ENCODE assay signal across 14 cellular contexts in the genomic region with DNA sequence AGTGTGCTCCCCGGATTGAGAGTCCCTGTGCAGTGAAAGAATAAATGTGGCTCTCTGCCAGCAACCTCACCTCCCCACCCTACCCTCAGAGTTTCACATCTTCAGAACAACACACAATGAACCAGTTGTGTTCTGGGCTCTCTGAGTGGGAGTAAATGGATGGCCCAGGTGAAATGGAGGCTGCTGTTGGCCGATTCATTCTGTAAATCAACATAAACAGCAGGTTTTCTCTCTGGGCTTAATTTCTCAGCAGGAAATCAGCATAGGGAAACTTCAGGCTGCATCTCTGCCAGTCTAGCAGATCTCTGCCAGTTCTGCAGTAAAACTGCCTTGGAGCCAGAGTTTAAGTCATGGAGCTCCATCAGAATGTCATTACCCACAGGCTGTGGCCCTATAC. TPM values are rescaled to one million over a fixed set of nuclear protein-coding genes. Genes with fewer than 3 reads are reported as not detected.
A peak's percentile ranks its signal among the peaks of the same experiment; 100 is the strongest.
DNase-seq lines count a peak whose midpoint lies in the region; ATAC-seq, FAIRE-seq and TF ChIP-seq lines count a peak whose summit lies in the region.
"Had no signal": no experiment of that assay in that cellular context is flagged by ENCODE, and none has a peak within 500 bp of the region (broad histone marks: within the 10 kb centered on the region; RNA-seq: fewer than 3 reads in every experiment).

No MANE protein-coding gene starts in this region.

- peaks cover 0 to 5% of the 10 kb centered on the region in 2 donors for H3K4me1 ChIP-seq in small intestine (ENCODE audit: control insufficient read depth in 2 of 2, insufficient read depth in 1 of 2, low read depth in 1 of 2, low read length in 1 of 2)
- H3K4me1 ChIP-seq: sigmoid colon had no signal

- no peak overlapping the region for H3K4me3 ChIP-seq in small intestine (ENCODE audit: low read depth in 1 of 2, low read length in 2 of 2)
- H3K4me3 ChIP-seq: sigmoid colon, SK-N-MC had no signal

- DNase-seq in activated CD4-positive, alpha-beta T cell treated with anti-CD3 and anti-CD28 coated beads for 36 hours: peak; percentile 45
- DNase-seq in activated CD4-positive, alpha-beta T cell treated with anti-CD3 and anti-CD28 coated beads for 48 hours: no peak
- no peak for DNase-seq in RWPE1 (ENCODE audit: low spot score)
- no peak for DNase-seq in central memory CD8-positive, alpha-beta T cell (ENCODE audit: low spot score in 2 of 2)
- DNase-seq in small intestine: no peak
- no peak for DNase-seq in T1000 (lab: John Stamatoyannopoulos, UW)
- DNase-seq in nucleus accumbens (lab: John Stamatoyannopoulos, UW): no peak
- no peak for DNase-seq in epidermal melanocyte (ENCODE audit: insufficient read length, low spot score)
- DNase-seq: activated CD4-positive, CD25-positive, alpha-beta regulatory T cell treated with anti-CD3 and anti-CD28 coated beads, Interleukin-2, amount 50 U/mL, for 72 hours; amygdala; MV-4-11; NCI-H748 treated with DMSO at 0.1 percent for 48 hours; sigmoid colon had no signal

- peak; percentile 23 for ATAC-seq in activated CD4-positive, alpha-beta T cell treated with anti-CD3 and anti-CD28 coated beads for 36 hours
- no peak for ATAC-seq in central memory CD8-positive, alpha-beta T cell (replicated peaks; ENCODE audit: extremely low read depth, poor library complexity, severe bottlenecking)

- FAIRE-seq in small intestine (lab: Jason Lieb, UNC): no peak

- WGBS in small intestine, 3 donors: 27 to 59% (median 33%) methylated on average over 2 of the region's 2 CpGs

- H3K36me3 Mint-ChIP-seq in activated CD4-positive, alpha-beta T cell treated with anti-CD3 and anti-CD28 coated beads for 36 hours (ENCODE audit: low read depth): peaks cover 50% of the 10 kb centered on the region
- H3K36me3 Mint-ChIP-seq in central memory CD8-positive, alpha-beta T cell (ENCODE audit: insufficient read depth): peaks cover 9% of the 10 kb centered on the region

- H3K27me3 ChIP-seq in small intestine (ENCODE audit: control insufficient read depth in 2 of 2, insufficient read depth in 2 of 2, low read length in 2 of 2): no peaks in the 10 kb centered on the region
- H3K27me3 ChIP-seq: sigmoid colon had no signal

- CTCF ChIA-PET in activated CD4-positive, alpha-beta T cell treated with anti-CD3 and anti-CD28 coated beads for 36 hours (lab: Charles Lee): interaction anchor here (0.6 kb wide), 1 partner anchor 24 kb away, joined by 3 read pairs; no protein-coding TSS in a partner anchor
- CTCF ChIA-PET in RWPE1 (lab: Yijun Ruan, JAX): interaction anchor here (0.6 kb wide), 1 partner anchor 54 kb away, joined by 3 read pairs; no protein-coding TSS in a partner anchor

- peaks cover 49% of the 10 kb centered on the region for H3K4me1 Mint-ChIP-seq in activated CD4-positive, alpha-beta T cell treated with anti-CD3 and anti-CD28 coated beads for 36 hours
- no peaks in the 10 kb centered on the region for H3K4me1 Mint-ChIP-seq in central memory CD8-positive, alpha-beta T cell

- H3K27ac ChIP-seq in RWPE1 (peak overlapping the region; percentile 8; the same call in 1 of the 2 replicates), small intestine (ENCODE audit: low read depth in 1 of 2, low read length in 1 of 2) (peak overlapping the region; percentile 17 to 62)
- H3K27ac ChIP-seq: sigmoid colon, SK-N-MC had no signal

- POLR2A ChIA-PET in activated CD4-positive, alpha-beta T cell treated with anti-CD3 and anti-CD28 coated beads for 36 hours (lab: Charles Lee): interaction anchor here (0.6 to 1.8 kb wide), 5 partner anchors 50 to 302 kb away, joined by 3 to 4 read pairs (median 4); no protein-coding TSS in a partner anchor
- POLR2A ChIA-PET in RWPE1 (lab: Yijun Ruan, JAX; ENCODE audit: low non-redundant PET): no interaction called here

- no peaks in the 10 kb centered on the region for H3K9me3 ChIP-seq in small intestine (ENCODE audit: control insufficient read depth, low read depth)
- H3K9me3 ChIP-seq: sigmoid colon had no signal

- no peaks in the 10 kb centered on the region for H3K27me3 Mint-ChIP-seq in activated CD4-positive, alpha-beta T cell treated with anti-CD3 and anti-CD28 coated beads for 36 hours
- no peaks in the 10 kb centered on the region for H3K27me3 Mint-ChIP-seq in central memory CD8-positive, alpha-beta T cell

- TF ChIP-seq CTCF in RWPE1 (conservative IDR thresholded peaks at IDR 0.05; ENCODE audit: low read depth): no peak

- no peaks in the 10 kb centered on the region for H3K36me3 ChIP-seq in small intestine (ENCODE audit: control insufficient read depth in 2 of 2, insufficient read depth in 2 of 2, low read length in 2 of 2)
- H3K36me3 ChIP-seq: sigmoid colon had no signal

- H3K9me3 Mint-ChIP-seq in activated CD4-positive, alpha-beta T cell treated with anti-CD3 and anti-CD28 coated beads for 36 hours (ENCODE audit: low read depth): no peaks in the 10 kb centered on the region
- no peaks in the 10 kb centered on the region for H3K9me3 Mint-ChIP-seq in central memory CD8-positive, alpha-beta T cell

- intact Hi-C loops in activated CD4-positive, alpha-beta T cell treated with anti-CD3 and anti-CD28 coated beads for 36 hours (cut with DNase I, micrococcal nuclease): loop anchor here (2.0 to 10.0 kb wide), 3 partner anchors 17 to 166 kb away; no protein-coding TSS in a partner anchor

- H3K27ac Mint-ChIP-seq in activated CD4-positive, alpha-beta T cell treated with anti-CD3 and anti-CD28 coated beads for 36 hours: peak overlapping the region; percentile 93
- peak overlapping the region; percentile 73 for H3K27ac Mint-ChIP-seq in central memory CD8-positive, alpha-beta T cell (ENCODE audit: low read depth)

- no peak overlapping the region for H3K4me3 Mint-ChIP-seq in activated CD4-positive, alpha-beta T cell treated with anti-CD3 and anti-CD28 coated beads for 36 hours
- H3K4me3 Mint-ChIP-seq in central memory CD8-positive, alpha-beta T cell: no peak overlapping the region

RNA-seq across cellular contexts. Expression of a gene that starts 54.6 kb away (rescaled TPM):
- 100 to 1,000 TPM; 406 to 422 TPM for total RNA-seq in activated CD4-positive, alpha-beta T cell treated with anti-CD3 and anti-CD28 coated beads for 36 hours
- polyA plus RNA-seq in small intestine: 10 to 100 TPM; 22.8 to 52.5 (median 24.6) TPM
